8 cellular contexts compared by ENCODE assay signal in the genomic region with DNA sequence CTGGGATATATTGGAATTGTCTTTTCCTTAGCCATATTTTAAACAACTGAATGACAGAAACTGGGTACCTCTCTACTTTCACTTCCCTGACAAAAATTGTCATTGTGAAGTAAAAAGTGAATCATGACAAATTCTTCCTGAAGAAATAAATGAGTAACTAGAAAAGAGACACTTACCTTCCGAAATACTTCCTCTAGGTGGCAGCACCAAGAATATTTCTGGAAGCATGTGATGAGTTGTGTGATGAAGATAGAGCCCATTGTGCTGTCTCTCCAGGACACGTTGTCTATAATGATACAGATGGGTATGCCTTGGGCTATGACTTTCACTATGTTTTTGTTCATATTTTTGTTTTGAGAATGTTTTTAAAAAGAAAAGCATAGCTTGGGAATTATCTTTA. TPM values are rescaled to one million over a fixed set of nuclear protein-coding genes. Genes with fewer than 3 reads are reported as not detected.
DNase-seq lines count a peak whose midpoint lies in the region; ATAC-seq and TF ChIP-seq lines count a peak whose summit lies in the region.

No MANE protein-coding gene starts in this region.

- H2BK120ac ChIP-seq in mesendoderm (ENCODE audit: low read depth, low read length): no peak overlapping the region

- WGBS in mesendoderm (ENCODE audit: extremely low coverage, insufficient coverage, low lambda C conversion rate): no CpG with 5 or more reads among the region's 2 CpGs

- no peak overlapping the region for H3K23ac ChIP-seq in mesendoderm (ENCODE audit: low read length)

- H4K8ac ChIP-seq in mesendoderm (ENCODE audit: low read depth, low read length): no peak overlapping the region

- no peak overlapping the region for H3K4ac ChIP-seq in mesendoderm (ENCODE audit: low read depth, low read length)

- H3K18ac ChIP-seq in mesendoderm (ENCODE audit: low read length): no peak overlapping the region

- no peak overlapping the region for H4K5ac ChIP-seq in mesendoderm (ENCODE audit: low read length)

- H3K79me2 ChIP-seq in mesendoderm (ENCODE audit: control insufficient read depth, insufficient read depth, low read length): no peaks in the 10 kb centered on the region

- DNase-seq in NCI-H2196 (lab: John Stamatoyannopoulos, UW; ENCODE audit: unreplicated experiment) (peak; percentile 3), NCI-H2196 treated with DMSO at 0.1 percent for 48 hours (lab: John Stamatoyannopoulos, UW; ENCODE audit: unreplicated experiment) (no peak), NOMO-1 treated with dmso at 0.1 percent for 144 hours (lab: John Stamatoyannopoulos, UW; ENCODE audit: unreplicated experiment) (peak; percentile 27), mesendoderm (peak; percentile 66), coronary artery (ENCODE audit: low spot score) (no peak)
- DNase-seq in central memory CD4-positive, alpha-beta T cell: peak; percentile 51

- no peak overlapping the region for H2AK5ac ChIP-seq in mesendoderm (ENCODE audit: low read length)

- H3K4me1 ChIP-seq in mesendoderm (ENCODE audit: control insufficient read depth, low read depth, low read length): no peaks in the 10 kb centered on the region

- no peak for TF ChIP-seq CTCF in coronary artery (IDR thresholded peaks at IDR 0.05)

- no peak overlapping the region for H2BK15ac ChIP-seq in mesendoderm (replicated peaks; ENCODE audit: low read depth)

- H3K27ac ChIP-seq in mesendoderm (ENCODE audit: low read depth, low read length): no peak overlapping the region
- no peak overlapping the region for H3K27ac ChIP-seq in coronary artery

- ATAC-seq in GM18873 (IDR thresholded peaks at IDR 0.05; ENCODE audit: low FRiP score, unreplicated experiment) (peak; percentile 94), HG03095 (IDR thresholded peaks at IDR 0.05; ENCODE audit: unreplicated experiment) (peak; percentile 93)

- H3K27me3 ChIP-seq in mesendoderm (ENCODE audit: insufficient read depth, low read length, poor library complexity): no peaks in the 10 kb centered on the region

- no peaks in the 10 kb centered on the region for H3K79me1 ChIP-seq in mesendoderm (ENCODE audit: low read length)

- H3K4me3 ChIP-seq in mesendoderm (ENCODE audit: low read length): no peak overlapping the region
- no peak overlapping the region for H3K4me3 ChIP-seq in coronary artery

- no peak overlapping the region for H2BK5ac ChIP-seq in mesendoderm (ENCODE audit: low read length)

- H3K56ac ChIP-seq in mesendoderm (ENCODE audit: low read length): no peak overlapping the region

- no peak overlapping the region for H3K4me2 ChIP-seq in mesendoderm (ENCODE audit: low read length)

- H3K36me3 ChIP-seq in mesendoderm (ENCODE audit: control insufficient read depth, insufficient read depth, low read length): no peaks in the 10 kb centered on the region

- no peak overlapping the region for H3K9ac ChIP-seq in mesendoderm (ENCODE audit: low read length)

RNA-seq across cellular contexts. Expression of gene CASP4, which starts 21.5 kb away (rescaled TPM):
- polyA plus RNA-seq in mesendoderm (2013, experiment 1 of 2): not detected
- not detected for polyA plus RNA-seq in mesendoderm (2013, experiment 2 of 2)

RNA-seq across cellular contexts. Expression of gene CASP12, which starts 48.6 kb away (rescaled TPM):
- polyA plus RNA-seq in mesendoderm (2013, experiment 1 of 2): not detected
- not detected for polyA plus RNA-seq in mesendoderm (2013, experiment 2 of 2)

Comparison
In these comparisons a context has a peak if more than half of its experiments do, and no peak if none do; other contexts are left out.
1. DNase-seq: peak in NCI-H2196 (single experiment), NOMO-1 treated with dmso at 0.1 percent for 144 hours (single experiment), central memory CD4-positive, alpha-beta T cell (single experiment) and mesendoderm (single experiment); none in NCI-H2196 treated with DMSO at 0.1 percent for 48 hours (single experiment) and coronary artery (single experiment).